5 cellular contexts compared by ENCODE assay signal in genomic region chr19:27920774-27921173, GRCh38.
"Had no signal": no experiment of that assay in that cellular context is flagged by ENCODE, and none has a peak within 500 bp of the region (broad histone marks: within the 10 kb centered on the region; RNA-seq: fewer than 3 reads in every experiment).

No MANE protein-coding gene starts in this region.

- H3K27ac ChIP-seq: HL-60 had no signal

- H3K4me3 ChIP-seq: K562 had no signal

- DNase-seq: IMR-90, KBM-7, KG1 had no signal
